Comparison of ENCODE assay signal across 10 cellular contexts in the genomic region with DNA sequence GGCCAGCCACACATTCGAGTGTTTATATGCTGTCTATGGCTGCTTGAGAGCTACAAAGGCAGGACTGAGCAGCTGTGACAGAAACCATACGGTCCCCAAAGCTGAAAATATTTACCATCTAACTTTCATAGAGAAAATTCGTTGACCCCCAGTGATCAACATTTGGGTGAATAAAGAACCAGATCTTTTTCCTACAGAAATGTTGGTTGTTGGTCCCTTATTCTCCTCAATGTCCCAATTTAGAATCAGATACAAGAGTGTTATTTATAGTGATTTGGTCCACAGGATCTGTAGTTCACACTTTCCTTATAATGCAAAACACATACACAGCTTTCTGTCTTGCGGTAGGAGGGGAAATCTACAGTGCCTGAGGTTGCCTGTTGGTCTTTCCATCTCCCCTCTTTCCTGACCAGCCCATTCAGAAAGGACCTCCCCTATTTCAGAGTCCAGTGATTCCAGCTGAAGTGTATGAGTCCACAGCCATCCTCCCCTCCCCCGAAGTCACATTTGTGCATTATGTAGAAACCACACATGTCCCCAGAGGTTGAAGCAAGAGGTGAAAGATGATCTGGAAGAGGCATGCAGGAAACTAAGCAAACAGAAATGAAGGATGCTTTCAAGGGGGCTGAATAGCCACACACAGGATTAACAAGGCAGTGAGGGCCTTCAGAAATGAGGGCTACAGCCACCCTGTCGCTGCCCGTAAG.
DNase-seq lines count a peak whose midpoint lies in the region; ATAC-seq and TF ChIP-seq lines count a peak whose summit lies in the region.
"Had no signal": no experiment of that assay in that cellular context is flagged by ENCODE, and none has a peak within 500 bp of the region (broad histone marks: within the 10 kb centered on the region; RNA-seq: fewer than 3 reads in every experiment).

No MANE protein-coding gene starts in this region.

- peak overlapping the region in 8 of 11 experiments; percentile 0 to 65 (median 54); a peak in 14 of 22 replicates for H3K27ac ChIP-seq in BLaER1 treated with 17β-estradiol and CSF1 and Interleukin-3, amounts not matched to agents 10 nM and 100 nM
- no peak overlapping the region for H3K27ac ChIP-seq in substantia nigra (ENCODE audit: low read depth, low read length, poor library complexity, severe bottlenecking)

- peak overlapping the region in 8 of 11 experiments; percentile 15 to 51 (median 39); a peak in 11 of 22 replicates for H3K9ac ChIP-seq in BLaER1 treated with 17β-estradiol and CSF1 and Interleukin-3, amounts not matched to agents 10 nM and 100 nM

- H3K36me3 ChIP-seq in BLaER1 treated with 17β-estradiol and CSF1 and Interleukin-3, amounts not matched to agents 10 nM and 100 nM, result peaks cover 0 to 10% (median 6%) of the 10 kb centered on the region in 11 experiments; a peak in 7 of 22 replicates

- peaks cover 49 to 100% (median 91%) of the 10 kb centered on the region in 11 experiments for H4K20me1 ChIP-seq in BLaER1 treated with 17β-estradiol and CSF1 and Interleukin-3, amounts not matched to agents 10 nM and 100 nM

- H3K4me3 ChIP-seq in BLaER1 treated with 17β-estradiol and CSF1 and Interleukin-3, amounts not matched to agents 10 nM and 100 nM, result peak overlapping the region in 1 of 10 experiments; percentile 22; a peak in 1 of 20 replicates
- no peak overlapping the region for H3K4me3 ChIP-seq in foreskin fibroblast (ENCODE audit: low read depth in 1 of 2, low read length in 2 of 2)

- no peak for TF ChIP-seq CTCF in foreskin fibroblast (IDR thresholded peaks at IDR 0.05; ENCODE audit: low read depth, low read length)
- TF ChIP-seq CTCF in GM10248 (IDR thresholded peaks at IDR 0.05; ENCODE audit: control extremely low read depth, extremely low read depth, low read depth, missing control alignments), result no peak

- H3K27me3 ChIP-seq in BLaER1 treated with 17β-estradiol and CSF1 and Interleukin-3, amounts not matched to agents 10 nM and 100 nM, result no peaks in the 10 kb centered on the region

- DNase-seq in NCI-H2029 treated with DMSO at 0.1 percent for 48 hours (lab: John Stamatoyannopoulos, UW), result peak; percentile 62
- DNase-seq in foreskin fibroblast, result peak; percentile 53 to 76
- DNase-seq in CD1c-positive myeloid dendritic cell (ENCODE audit: extremely low spot score), result no peak
- no peak for DNase-seq in substantia nigra (lab: John Stamatoyannopoulos, UW)
- no peak for DNase-seq in UCSD-AML1 (lab: John Stamatoyannopoulos, UW; ENCODE audit: unreplicated experiment)
- DNase-seq in GM10248 (ENCODE audit: extremely low spot score), result no peak
- DNase-seq: activated T-cell treated with anti-CD3 and anti-CD28 coated beads, Interleukin-2, amount 50 U/mL, for 4 hours; foreskin melanocyte had no signal

- peak overlapping the region; percentile 54 to 94 (median 83) for H3K4me2 ChIP-seq in BLaER1 treated with 17β-estradiol and CSF1 and Interleukin-3, amounts not matched to agents 10 nM and 100 nM

- CTCF ChIA-PET in GM10248 (lab: Yijun Ruan, JAX), result interaction anchor here (0.9 to 6.2 kb wide), 8 partner anchors 8 to 49 kb away, joined by 3 to 38 read pairs (median 8); no protein-coding TSS in a partner anchor

- POLR2A ChIA-PET in GM10248 (lab: Yijun Ruan, JAX), result no interaction called here

- peaks cover 67 to 93% (median 83%) of the 10 kb centered on the region in 10 experiments for H3K4me1 ChIP-seq in BLaER1 treated with 17β-estradiol and CSF1 and Interleukin-3, amounts not matched to agents 10 nM and 100 nM

- ATAC-seq in GM21447 (IDR thresholded peaks at IDR 0.05; ENCODE audit: unreplicated experiment), result peak; percentile 71
- ATAC-seq: activated T-cell treated with anti-CD3 and anti-CD28 coated beads, Interleukin-2, amount 50 U/mL, for 4 hours had no signal

- H3K9me3 ChIP-seq in BLaER1 treated with 17β-estradiol and CSF1 and Interleukin-3, amounts not matched to agents 10 nM and 100 nM (replicated peaks in 1 of 11), result no peaks in the 10 kb centered on the region

Comparison
In these comparisons a context has a peak if more than half of its experiments do, and no peak if none do; other contexts are left out.
1. DNase-seq: peak in NCI-H2029 treated with DMSO at 0.1 percent for 48 hours (single experiment) and foreskin fibroblast (2 of 2); none in CD1c-positive myeloid dendritic cell (single experiment), substantia nigra (0 of 49), UCSD-AML1 (single experiment) and GM10248 (single experiment).